ENCODE assay signal across 24 cellular contexts in the genomic region with DNA sequence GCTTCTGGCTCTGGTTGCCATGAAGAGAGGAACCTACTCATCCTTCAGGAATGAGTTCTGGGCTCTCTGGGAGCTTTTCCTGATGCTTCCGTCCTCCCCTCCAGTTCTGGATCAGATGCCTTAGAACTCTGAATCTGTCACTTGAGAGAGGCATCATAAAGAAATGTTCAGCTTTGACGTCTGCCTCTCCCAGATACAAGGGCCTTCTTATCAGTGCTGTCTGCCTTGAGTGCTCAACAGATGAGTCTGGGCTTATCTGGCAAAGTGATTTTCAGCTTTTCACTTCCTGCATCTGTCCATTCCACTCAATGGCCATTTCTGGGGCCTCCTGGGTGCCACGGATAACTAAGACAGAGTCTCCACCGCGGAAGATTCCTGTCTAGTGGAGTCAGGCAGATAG. TPM values are rescaled to one million over a fixed set of nuclear protein-coding genes. Genes with fewer than 3 reads are reported as not detected.
DNase-seq lines count a peak whose midpoint lies in the region; ATAC-seq and TF ChIP-seq lines count a peak whose summit lies in the region.
"Had no signal": no experiment of that assay in that cellular context is flagged by ENCODE, and none has a peak within 500 bp of the region (broad histone marks: within the 10 kb centered on the region; RNA-seq: fewer than 3 reads in every experiment).

No MANE protein-coding gene starts in this region.

- BruUV-seq in HCT116 (replicated peaks; lab: Mats Ljungman, UMichigan), result no TSS peak

- H3K27me3 ChIP-seq in ACC112 (ENCODE audit: insufficient read depth, low read length) (no peaks in the 10 kb centered on the region), HCT116 (ENCODE audit: insufficient read depth, low read length) (no peaks in the 10 kb centered on the region), WERI-Rb-1 (ENCODE audit: insufficient read depth, low read depth, severe bottlenecking) (no peaks in the 10 kb centered on the region)
- no peaks in the 10 kb centered on the region for H3K27me3 ChIP-seq in CD8-positive, alpha-beta memory T cell (ENCODE audit: insufficient read depth, low read length, poor library complexity, severe bottlenecking)
- H3K27me3 ChIP-seq: neural progenitor cell had no signal

- peak overlapping the region; percentile 70 for H2AFZ ChIP-seq in ACC112 (ENCODE audit: low read length, unreplicated experiment)
- H2AFZ ChIP-seq in HCT116 (ENCODE audit: low read depth, low read length, poor library complexity, severe bottlenecking), result peak overlapping the region; percentile 22
- H2AFZ ChIP-seq: neural progenitor cell, PC-9 had no signal

- no peaks in the 10 kb centered on the region for H3K4me1 Mint-ChIP-seq in CD8-positive, alpha-beta memory T cell
- H3K4me1 Mint-ChIP-seq: activated naive CD8-positive, alpha-beta T cell treated with anti-CD3 and anti-CD28 coated beads, Interleukin-2, amount 10 ng/mL, durations not matched to agents 7 days and 5 days; neural progenitor cell; stimulated activated naive CD8-positive, alpha-beta T cell treated with anti-CD3 and anti-CD28 coated beads, Interleukin-15, amount 100 ng/mL, for 72 hours had no signal

- no peak overlapping the region for H3K4me3 ChIP-seq in ACC112 (ENCODE audit: low read depth, low read length)
- no peak overlapping the region for H3K4me3 ChIP-seq in HCT116 (replicated peaks in 1 of 2; ENCODE audit: low read depth in 1 of 2, low read length in 2 of 2)
- no peak overlapping the region for H3K4me3 ChIP-seq in WERI-Rb-1 (ENCODE audit: low read depth, low read length)
- no peak overlapping the region for H3K4me3 ChIP-seq in CD8-positive, alpha-beta memory T cell (ENCODE audit: low read length)
- H3K4me3 ChIP-seq: A549, gastroesophageal sphincter, neural progenitor cell, PC-9 had no signal

- H4K20me1 ChIP-seq in HCT116 (ENCODE audit: insufficient read depth), result no peaks in the 10 kb centered on the region

- H3K4me1 ChIP-seq in ACC112 (ENCODE audit: control insufficient read depth, insufficient read depth, low read length, unreplicated experiment) (peaks cover 31% of the 10 kb centered on the region), HCT116 (ENCODE audit: control insufficient read depth in 1 of 2, insufficient read depth in 2 of 2, low read length in 2 of 2) (peaks cover 4 to 10% of the 10 kb centered on the region in 2 experiments; a peak in 3 of 4 replicates)
- no peaks in the 10 kb centered on the region for H3K4me1 ChIP-seq in CD8-positive, alpha-beta memory T cell (ENCODE audit: insufficient read depth, low read length)
- H3K4me1 ChIP-seq: A549, gastroesophageal sphincter, neural progenitor cell had no signal

- TF ChIP-seq RAD21 in HCT116 (IDR thresholded peaks at IDR 0.05; ENCODE audit: low read depth), result no peak

- H3K36me3 Mint-ChIP-seq in CD8-positive, alpha-beta memory T cell, result no peaks in the 10 kb centered on the region
- H3K36me3 Mint-ChIP-seq: activated naive CD8-positive, alpha-beta T cell treated with anti-CD3 and anti-CD28 coated beads, Interleukin-2, amount 10 ng/mL, durations not matched to agents 7 days and 5 days; neural progenitor cell had no signal

- H3K9me3 Mint-ChIP-seq in CD8-positive, alpha-beta memory T cell, result peaks cover 0 to 3% (median 0%) of the 10 kb centered on the region in 5 donors
- H3K9me3 Mint-ChIP-seq: activated CD8-positive, alpha-beta T cell treated with anti-CD3 and anti-CD28 coated beads for 36 hours; activated naive CD8-positive, alpha-beta T cell treated with anti-CD3 and anti-CD28 coated beads, Interleukin-2, amount 10 ng/mL, durations not matched to agents 7 days and 5 days; activated T-cell treated with anti-CD3 and anti-CD28 coated beads, Interleukin-2, amount 50 U/mL, for 72 hours; stimulated activated naive CD8-positive, alpha-beta T cell treated with anti-CD3 and anti-CD28 coated beads, Interleukin-15, amount 100 ng/mL, for 72 hours had no signal

- H3K9me2 ChIP-seq in HCT116 (ENCODE audit: insufficient read depth), result no peaks in the 10 kb centered on the region

- H3K79me2 ChIP-seq in ACC112 (ENCODE audit: control insufficient read depth, insufficient read depth, low read length, unreplicated experiment), result no peaks in the 10 kb centered on the region
- no peaks in the 10 kb centered on the region for H3K79me2 ChIP-seq in HCT116 (ENCODE audit: insufficient read depth, low read length)

- peak overlapping the region; percentile 34 for H3K27ac ChIP-seq in ACC112 (ENCODE audit: low read depth, low read length)
- H3K27ac ChIP-seq in HCT116 (ENCODE audit: low read depth, low read length), result no peak overlapping the region
- no peak overlapping the region for H3K27ac ChIP-seq in WERI-Rb-1
- no peak overlapping the region for H3K27ac ChIP-seq in CD8-positive, alpha-beta memory T cell (ENCODE audit: low read depth, low read length)
- H3K27ac ChIP-seq: A549, gastroesophageal sphincter, neural progenitor cell, PC-9 had no signal

- CTCF ChIA-PET in HCT116 (lab: Charles Lee), result interaction anchor here (2.3 kb wide), 1 partner anchor 12 kb away, joined by 10 read pairs; a partner anchor contains a TSS
- CTCF ChIA-PET in CD8-positive, alpha-beta memory T cell (lab: Charles Lee), result no interaction called here

- no peak for TF ChIP-seq POLR2A in HCT116 (IDR thresholded peaks at IDR 0.05; ENCODE audit: borderline replicate concordance, extremely low read depth, insufficient read depth, insufficient read length)

- intact Hi-C loops in HCT116 (cut with micrococcal nuclease), result no loop called here

- H3K9me3 ChIP-seq in HCT116 (ENCODE audit: control insufficient read depth in 1 of 2, insufficient read depth in 1 of 2, low read depth in 1 of 2, low read length in 2 of 2) (no peaks in the 10 kb centered on the region), WERI-Rb-1 (ENCODE audit: severe bottlenecking) (peaks cover 5% of the 10 kb centered on the region)
- H3K9me3 ChIP-seq in CD8-positive, alpha-beta memory T cell (ENCODE audit: low read length), result no peaks in the 10 kb centered on the region
- H3K9me3 ChIP-seq: A549 had no signal

- RAD21 ChIA-PET in HCT116 (lab: Charles Lee; ENCODE audit: low non-redundant PET in 1 of 2, low total read pairs in 2 of 2, uncharacterized antibody in 2 of 2, unreplicated experiment in 2 of 2), result no interaction called here

- H3K36me3 ChIP-seq in ACC112 (ENCODE audit: insufficient read depth, low read length) (no peaks in the 10 kb centered on the region), HCT116 (ENCODE audit: control insufficient read depth in 1 of 2, insufficient read depth in 2 of 2, low read length in 2 of 2) (no peaks in the 10 kb centered on the region), WERI-Rb-1 (no peaks in the 10 kb centered on the region)
- no peaks in the 10 kb centered on the region for H3K36me3 ChIP-seq in CD8-positive, alpha-beta memory T cell (ENCODE audit: insufficient read depth, low read length)
- H3K36me3 ChIP-seq: gastroesophageal sphincter, neural progenitor cell had no signal

- no peak overlapping the region for H3K4me3 Mint-ChIP-seq in CD8-positive, alpha-beta memory T cell
- H3K4me3 Mint-ChIP-seq: activated CD8-positive, alpha-beta T cell treated with anti-CD3 and anti-CD28 coated beads for 36 hours; activated naive CD8-positive, alpha-beta T cell treated with anti-CD3 and anti-CD28 coated beads, Interleukin-2, amount 10 ng/mL, durations not matched to agents 7 days and 5 days; activated T-cell treated with anti-CD3 and anti-CD28 coated beads, Interleukin-2, amount 50 U/mL, for 72 hours; neural progenitor cell; stimulated activated naive CD8-positive, alpha-beta T cell treated with anti-CD3 and anti-CD28 coated beads, Interleukin-15, amount 100 ng/mL, for 72 hours had no signal

- H3K4me2 ChIP-seq in HCT116 (ENCODE audit: low read length), result no peak overlapping the region
- H3K4me2 ChIP-seq: A549, neural progenitor cell, PC-9 had no signal

- H3K9ac ChIP-seq in HCT116 (ENCODE audit: low read length), result no peak overlapping the region
- H3K9ac ChIP-seq: neural progenitor cell had no signal

- DNase-seq in HCT116 (ENCODE audit: low read depth, low spot score), result no peak
- DNase-seq in WERI-Rb-1, result peak; percentile 9
- peak; percentile 50 for DNase-seq in hepatic stellate cell (ENCODE audit: low spot score)
- DNase-seq in CD8-positive, alpha-beta memory T cell, result no peak
- DNase-seq in NCI-H748 (lab: John Stamatoyannopoulos, UW; ENCODE audit: unreplicated experiment), result no peak
- DNase-seq: activated CD8-positive, alpha-beta T cell treated with anti-CD3 and anti-CD28 coated beads for 36 hours; activated naive CD8-positive, alpha-beta T cell treated with anti-CD3 and anti-CD28 coated beads, Interleukin-2, amount 10 ng/mL, durations not matched to agents 7 days and 5 days; activated T-cell treated with anti-CD3 and anti-CD28 coated beads, Interleukin-2, amount 50 U/mL, for 72 hours; caudate nucleus; MM.1S; NCI-H1694 treated with DMSO at 0.1 percent for 48 hours; NCI-H510A; PC-9; stimulated activated CD4-positive, alpha-beta T cell treated with anti-CD3 and anti-CD28 coated beads, Interleukin-15, amount 100 ng/mL, for 24 hours; stimulated activated naive CD8-positive, alpha-beta T cell treated with anti-CD3 and anti-CD28 coated beads, Interleukin-15, amount 100 ng/mL, for 72 hours had no signal

- TF ChIP-seq CTCF in HCT116 (IDR thresholded peaks at IDR 0.05 in 2 of 3, conservative IDR thresholded peaks at IDR 0.05 in 1 of 3; ENCODE audit: borderline replicate concordance in 1 of 3, insufficient read depth in 1 of 3, low read depth in 2 of 3, low read length in 2 of 3), result no peak
- TF ChIP-seq CTCF in WERI-Rb-1 (IDR thresholded peaks at IDR 0.05; ENCODE audit: low read depth, low read length), result no peak

- peaks cover 9 to 59% of the 10 kb centered on the region in 2 donors for H3K27me3 Mint-ChIP-seq in CD8-positive, alpha-beta memory T cell

- POLR2A ChIA-PET in HCT116 (lab: Charles Lee), result interaction anchor here (0.7 to 1.1 kb wide), 2 partner anchors 12 to 30 kb away, joined by 3 read pairs; a partner anchor contains a TSS
- POLR2A ChIA-PET in CD8-positive, alpha-beta memory T cell (lab: Charles Lee), result no interaction called here

- peak overlapping the region in 1 of 8 donors; percentile 15 for H3K27ac Mint-ChIP-seq in CD8-positive, alpha-beta memory T cell
- H3K27ac Mint-ChIP-seq: activated CD8-positive, alpha-beta T cell treated with anti-CD3 and anti-CD28 coated beads for 36 hours; activated naive CD8-positive, alpha-beta T cell treated with anti-CD3 and anti-CD28 coated beads, Interleukin-2, amount 10 ng/mL, durations not matched to agents 7 days and 5 days; activated T-cell treated with anti-CD3 and anti-CD28 coated beads, Interleukin-2, amount 50 U/mL, for 72 hours; neural progenitor cell; stimulated activated naive CD8-positive, alpha-beta T cell treated with anti-CD3 and anti-CD28 coated beads, Interleukin-15, amount 100 ng/mL, for 72 hours had no signal

- ATAC-seq in HCT116, result no peak
- no peak for ATAC-seq in GM21367 (IDR thresholded peaks at IDR 0.05; ENCODE audit: unreplicated experiment)
- no peak for ATAC-seq in HG02798 (IDR thresholded peaks at IDR 0.05; ENCODE audit: poor library complexity, unreplicated experiment)
- ATAC-seq: A549; activated CD8-positive, alpha-beta T cell treated with anti-CD3 and anti-CD28 coated beads for 36 hours; activated T-cell treated with anti-CD3 and anti-CD28 coated beads, Interleukin-2, amount 50 U/mL, for 72 hours; gastroesophageal sphincter; stimulated activated naive CD8-positive, alpha-beta T cell treated with anti-CD3 and anti-CD28 coated beads, Interleukin-15, amount 100 ng/mL, for 72 hours had no signal

RNA-seq across cellular contexts. Expression of a gene that starts 12.3 kb away (rescaled TPM):
- total RNA-seq in HCT116 (2021; ENCODE audit: unreplicated experiment), result 15.0 TPM
- 6.0 and 6.4 TPM in 2 replicates for polyA plus RNA-seq in HCT116 (2012)
- total RNA-seq in CD8-positive, alpha-beta memory T cell, result 1 to 10 TPM; 6.0 to 7.9 TPM
- 1.1 TPM for polyA plus RNA-seq in CD8-positive, alpha-beta memory T cell

RNA-seq across cellular contexts. Expression of a gene that starts 53.5 kb away (rescaled TPM):
- not detected for total RNA-seq in HCT116 (2021; ENCODE audit: unreplicated experiment)
- polyA plus RNA-seq in HCT116 (2012), result not detected in 2 replicates
- total RNA-seq in CD8-positive, alpha-beta memory T cell, result not detected
- polyA plus RNA-seq in CD8-positive, alpha-beta memory T cell, result not detected
- total RNA-seq: activated CD8-positive, alpha-beta T cell treated with anti-CD3 and anti-CD28 coated beads for 36 hours; activated naive CD8-positive, alpha-beta T cell treated with anti-CD3 and anti-CD28 coated beads, Interleukin-2, amount 10 ng/mL, durations not matched to agents 7 days and 5 days; activated T-cell treated with anti-CD3 and anti-CD28 coated beads, Interleukin-2, amount 50 U/mL, for 72 hours; gastroesophageal sphincter; H4; PC-9; renal cortical epithelial cell; urinary bladder had no signal
- polyA plus RNA-seq: A549, urinary bladder had no signal

RNA-seq across cellular contexts. Expression of a gene that starts 54.8 kb away (rescaled TPM):
- not detected for total RNA-seq in HCT116 (2021; ENCODE audit: unreplicated experiment)
- polyA plus RNA-seq in HCT116 (2012), result not detected in 2 replicates
- total RNA-seq in CD8-positive, alpha-beta memory T cell, result not detected
- not detected for polyA plus RNA-seq in CD8-positive, alpha-beta memory T cell
- total RNA-seq: activated CD8-positive, alpha-beta T cell treated with anti-CD3 and anti-CD28 coated beads for 36 hours; activated naive CD8-positive, alpha-beta T cell treated with anti-CD3 and anti-CD28 coated beads, Interleukin-2, amount 10 ng/mL, durations not matched to agents 7 days and 5 days; activated T-cell treated with anti-CD3 and anti-CD28 coated beads, Interleukin-2, amount 50 U/mL, for 72 hours; gastroesophageal sphincter; H4; PC-9; urinary bladder had no signal
- polyA plus RNA-seq: A549, urinary bladder had no signal

Comparison
In these comparisons a context has a peak if more than half of its experiments do, and no peak if none do; other contexts are left out.
1. DNase-seq: peak in WERI-Rb-1 (single experiment) and hepatic stellate cell (single experiment); none in HCT116 (single experiment), CD8-positive, alpha-beta memory T cell (0 of 5) and NCI-H748 (single experiment).